ENCODE assay signal across 28 cellular contexts in genomic region chr5:124961517-124961916, GRCh38.
"Had no signal": no experiment of that assay in that cellular context is flagged by ENCODE, and none has a peak within 500 bp of the region (broad histone marks: within the 10 kb centered on the region; RNA-seq: fewer than 3 reads in every experiment).

No MANE protein-coding gene starts in this region.

- H2AFZ ChIP-seq: neural progenitor cell, parathyroid adenoma had no signal

- H3K4me2 ChIP-seq: neural progenitor cell, smooth muscle cell had no signal

- H3K4me3 ChIP-seq: coronary artery, esophagus muscularis mucosa, heart right ventricle, lung, neural progenitor cell, right lobe of liver, smooth muscle cell, suprapubic skin, transverse colon, vagina had no signal

- H3K9ac ChIP-seq: neural progenitor cell, parathyroid adenoma had no signal

- H3K27ac ChIP-seq: coronary artery, esophagus muscularis mucosa, neural progenitor cell, parathyroid adenoma, right lobe of liver, suprapubic skin, transverse colon, vagina had no signal

- H3K27me3 ChIP-seq: esophagus muscularis mucosa, heart right ventricle, neural progenitor cell, right lobe of liver, suprapubic skin, transverse colon, vagina had no signal

- FAIRE-seq: endothelial cell of umbilical vein had no signal

- DNase-seq: dermis blood vessel endothelial cell; effector memory CD4-positive, alpha-beta T cell; foreskin melanocyte; glutamatergic neuron; heart right ventricle; hypothalamus; immature natural killer cell; islet precursor cell; left ventricle myocardium superior; midbrain; naive thymus-derived CD4-positive, alpha-beta T cell; right lobe of liver; stimulated activated CD4-positive, alpha-beta T cell treated with anti-CD3 and anti-CD28 coated beads, Interleukin-12 subunit alpha, Interleukin-12 subunit beta, amount 100 ng/mL, for 4 hours; stimulated activated CD4-positive, alpha-beta T cell treated with anti-CD3 and anti-CD28 coated beads, Interleukin-1b, Interleukin-23, amount 100 ng/mL, for 48 hours; stimulated activated CD4-positive, alpha-beta T cell treated with anti-CD3 and anti-CD28 coated beads, Interleukin-4, amount 100 ng/mL, for 1 hour; stimulated activated CD8-positive, alpha-beta memory T cell treated with anti-CD3 and anti-CD28 coated beads, Interleukin-4, amount 100 ng/mL, for 48 hours; stimulated activated naive CD4-positive, alpha-beta T cell; stimulated activated naive CD8-positive, alpha-beta T cell treated with anti-CD3 and anti-CD28 coated beads, Interleukin-15, amount 100 ng/mL, for 72 hours; transverse colon had no signal

- H3K4me1 ChIP-seq: parathyroid adenoma, right lobe of liver, suprapubic skin had no signal

- H3K36me3 ChIP-seq: esophagus muscularis mucosa, heart right ventricle, neural progenitor cell, right lobe of liver, suprapubic skin, transverse colon, vagina had no signal

- H3K9me3 ChIP-seq: esophagus muscularis mucosa, heart right ventricle, right lobe of liver, suprapubic skin, transverse colon, vagina had no signal

- ATAC-seq: heart right ventricle; left ventricle myocardium superior; naive thymus-derived CD4-positive, alpha-beta T cell; stimulated activated naive CD8-positive, alpha-beta T cell treated with anti-CD3 and anti-CD28 coated beads, Interleukin-15, amount 100 ng/mL, for 72 hours had no signal
